Comparison of ENCODE assay signal across 21 cellular contexts in genomic region chr15:83193721-83194120, GRCh38. TPM values are rescaled to one million over a fixed set of nuclear protein-coding genes. Genes with fewer than 3 reads are reported as not detected.
DNase-seq lines count a peak whose midpoint lies in the region; ATAC-seq, FAIRE-seq and TF ChIP-seq lines count a peak whose summit lies in the region.
"Had no signal": no experiment of that assay in that cellular context is flagged by ENCODE, and none has a peak within 500 bp of the region (broad histone marks: within the 10 kb centered on the region; RNA-seq: fewer than 3 reads in every experiment).

No MANE protein-coding gene starts in this region.

- H3K9me3 ChIP-seq in IMR-90 (ENCODE audit: control insufficient read depth, insufficient read depth, low read length) (no peaks in the 10 kb centered on the region), PC-9 (ENCODE audit: insufficient read depth, low read depth) (no peaks in the 10 kb centered on the region; the same call in 1 of the 2 replicates)
- H3K9me3 ChIP-seq: A549, Peyer's patch had no signal

- no peak overlapping the region for H3K4ac ChIP-seq in IMR-90 (ENCODE audit: low read depth, low read length)

- POLR2A ChIA-PET in IMR-90 (lab: Charles Lee; ENCODE audit: unreplicated experiment), result no interaction called here
- POLR2A ChIA-PET in PC-9 (lab: Charles Lee; ENCODE audit: unreplicated experiment), result no interaction called here

- no peak for TF ChIP-seq RAD21 in IMR-90 (IDR thresholded peaks at IDR 0.05; ENCODE audit: low read length)

- intact Hi-C loops in IMR-90 (cut with micrococcal nuclease) (no loop called here), PC-9 (cut with micrococcal nuclease; ENCODE audit: unreplicated experiment) (no loop called here)

- H3K36me3 ChIP-seq in IMR-90 (ENCODE audit: control insufficient read depth, insufficient read depth, low read length) (no peaks in the 10 kb centered on the region), bronchial epithelial cell (ENCODE audit: control insufficient read depth, insufficient read depth, low read length) (no peaks in the 10 kb centered on the region), PC-9 (ENCODE audit: low read depth) (no peaks in the 10 kb centered on the region)
- H3K36me3 ChIP-seq: Peyer's patch had no signal

- no CpG with 5 or more reads among the region's 2 CpGs for WGBS in IMR-90 (ENCODE audit: extremely low coverage in 2 of 2, insufficient read length in 1 of 2), 2 experiments

- H3K4me2 ChIP-seq in IMR-90 (ENCODE audit: low read depth, low read length) (no peak overlapping the region), PC-9 (no peak overlapping the region)
- H3K4me2 ChIP-seq: A549 had no signal

- H4K91ac ChIP-seq in IMR-90 (ENCODE audit: insufficient read depth, low read depth, low read length), result no peak overlapping the region

- no peak overlapping the region for H4K8ac ChIP-seq in IMR-90 (ENCODE audit: low read depth in 2 of 2, low read length in 2 of 2)

- H2BK5ac ChIP-seq in IMR-90 (ENCODE audit: low read depth, low read length, poor library complexity, severe bottlenecking), result no peak overlapping the region

- no peak overlapping the region for H3K4me3 ChIP-seq in IMR-90 (ENCODE audit: insufficient read depth, low read depth, low read length)
- no peak overlapping the region for H3K4me3 ChIP-seq in bronchial epithelial cell (ENCODE audit: low read depth, low read length)
- no peak overlapping the region for H3K4me3 ChIP-seq in PC-9
- H3K4me3 ChIP-seq: A549; BLaER1 treated with 17β-estradiol and CSF1 and Interleukin-3, amounts not matched to agents 10 nM and 100 nM; Peyer's patch; SK-N-MC had no signal

- no peaks in the 10 kb centered on the region for H3K27me3 ChIP-seq in IMR-90 (ENCODE audit: control insufficient read depth, insufficient read depth, low read length)
- no peaks in the 10 kb centered on the region for H3K27me3 ChIP-seq in bronchial epithelial cell (ENCODE audit: control insufficient read depth, insufficient read depth, low read length)
- H3K27me3 ChIP-seq in PC-9 (ENCODE audit: insufficient read depth, low read depth), result no peaks in the 10 kb centered on the region
- H3K27me3 ChIP-seq: BLaER1 treated with 17β-estradiol and CSF1 and Interleukin-3, amounts not matched to agents 10 nM and 100 nM; Peyer's patch had no signal

- H4K20me1 ChIP-seq in IMR-90 (ENCODE audit: insufficient read depth, low read length) (peaks cover 12% of the 10 kb centered on the region), PC-9 (ENCODE audit: insufficient read depth) (no peaks in the 10 kb centered on the region)

- peak; percentile 60 for FAIRE-seq in bronchial epithelial cell (lab: Jason Lieb, UNC)

- H3K4me1 ChIP-seq in IMR-90 (ENCODE audit: control insufficient read depth, insufficient read depth, low read length) (peaks cover 2% of the 10 kb centered on the region; the same call in 1 of the 2 replicates), PC-9 (replicated peaks; ENCODE audit: insufficient read depth) (no peaks in the 10 kb centered on the region)
- H3K4me1 ChIP-seq: Peyer's patch had no signal

- no peak for ATAC-seq in IMR-90 (ENCODE audit: low read depth)
- ATAC-seq in esophagus mucosa, result peak; percentile 65
- ATAC-seq in stimulated activated naive B cell treated with anti-CD40 and anti-IgM and Interleukin-4, amounts not matched to agents 10 μg/mL and 1 μg/mL and 100 μg/mL, for 72 hours (replicated peaks), result no peak

- no peak overlapping the region for H3K9ac ChIP-seq in IMR-90 (ENCODE audit: low read depth, low read length)
- H3K9ac ChIP-seq: BLaER1 treated with 17β-estradiol and CSF1 and Interleukin-3, amounts not matched to agents 10 nM and 100 nM had no signal

- H3K56ac ChIP-seq in IMR-90 (ENCODE audit: extremely low read depth, insufficient read depth, low read length), result no peak overlapping the region

- H3K18ac ChIP-seq in IMR-90 (ENCODE audit: low read depth, low read length), result no peak overlapping the region

- in situ Hi-C loops in IMR-90 (cut with MboI; ENCODE audit: low sequenced_read_pairs), result no loop called here

- H3K9me3 Mint-ChIP-seq in stimulated activated naive B cell treated with anti-CD40 and anti-IgM and Interleukin-4, amounts not matched to agents 10 μg/mL and 1 μg/mL and 100 μg/mL, for 72 hours, result no peaks in the 10 kb centered on the region
- H3K9me3 Mint-ChIP-seq: CD4-positive, alpha-beta T cell had no signal

- no peaks in the 10 kb centered on the region for H3K9me2 ChIP-seq in PC-9 (ENCODE audit: insufficient read depth)

- no peak overlapping the region for H3K4me3 Mint-ChIP-seq in stimulated activated naive B cell treated with anti-CD40 and anti-IgM and Interleukin-4, amounts not matched to agents 10 μg/mL and 1 μg/mL and 100 μg/mL, for 72 hours
- H3K4me3 Mint-ChIP-seq: CD4-positive, alpha-beta T cell; IgD-negative memory B cell had no signal

- no peak overlapping the region for H2BK15ac ChIP-seq in IMR-90 (ENCODE audit: low read depth, low read length)

- H3K27ac Mint-ChIP-seq in stimulated activated naive B cell treated with anti-CD40 and anti-IgM and Interleukin-4, amounts not matched to agents 10 μg/mL and 1 μg/mL and 100 μg/mL, for 72 hours, result no peak overlapping the region
- H3K27ac Mint-ChIP-seq: CD4-positive, alpha-beta T cell; IgD-negative memory B cell had no signal

- H2AK5ac ChIP-seq in IMR-90 (ENCODE audit: low read depth, low read length), result no peak overlapping the region

- H2AK9ac ChIP-seq in IMR-90 (replicated peaks; ENCODE audit: low read depth, low read length, poor library complexity), result no peak overlapping the region

- H3K4me1 Mint-ChIP-seq in stimulated activated naive B cell treated with anti-CD40 and anti-IgM and Interleukin-4, amounts not matched to agents 10 μg/mL and 1 μg/mL and 100 μg/mL, for 72 hours, result peaks cover 5 to 17% of the 10 kb centered on the region in 2 donors
- H3K4me1 Mint-ChIP-seq: IgD-negative memory B cell had no signal

- H3K27ac ChIP-seq in IMR-90 (ENCODE audit: insufficient read depth, low read length) (no peak overlapping the region), PC-9 (no peak overlapping the region)
- H3K27ac ChIP-seq: A549; BLaER1 treated with 17β-estradiol and CSF1 and Interleukin-3, amounts not matched to agents 10 nM and 100 nM; Peyer's patch; SK-N-MC had no signal

- H3K9me1 ChIP-seq in IMR-90 (ENCODE audit: insufficient read depth, low read length), result peaks cover 4% of the 10 kb centered on the region

- dilution Hi-C loops in IMR-90 (cut with HindIII; ENCODE audit: low sequenced_read_pairs, unreplicated experiment), result no loop called here

- no TSS peak for BruUV-seq in IMR-90 (replicated peaks; lab: Mats Ljungman, UMichigan)
- BruUV-seq in PC-9 (replicated peaks; lab: Mats Ljungman, UMichigan), result no TSS peak

- CTCF ChIA-PET in IMR-90 (lab: Yijun Ruan, JAX) (no interaction called here), PC-9 (lab: Charles Lee) (no interaction called here)

- no peak overlapping the region for H4K5ac ChIP-seq in IMR-90 (ENCODE audit: low read depth, low read length)

- H2BK120ac ChIP-seq in IMR-90 (ENCODE audit: low read depth, low read length), result no peak overlapping the region

- no peak for TF ChIP-seq POLR2A in IMR-90 (IDR thresholded peaks at IDR 0.05; ENCODE audit: low read depth, low read length)

- TF ChIP-seq CTCF in IMR-90 (conservative IDR thresholded peaks at IDR 0.05; ENCODE audit: low read depth, low read length) (no peak), bronchial epithelial cell (IDR thresholded peaks at IDR 0.05; ENCODE audit: insufficient read depth, low read length, severe bottlenecking) (no peak), PC-9 (conservative IDR thresholded peaks at IDR 0.05) (no peak)

- H3K23ac ChIP-seq in IMR-90 (ENCODE audit: low read depth, low read length), result 0 out of 2 replicates have a peak overlapping the region, but pooled peaks have one; percentile 67

- H3K27me3 Mint-ChIP-seq in stimulated activated naive B cell treated with anti-CD40 and anti-IgM and Interleukin-4, amounts not matched to agents 10 μg/mL and 1 μg/mL and 100 μg/mL, for 72 hours, result peaks cover 0 to 3% of the 10 kb centered on the region in 2 donors

- DNase-seq in IMR-90 (no peak), bronchial epithelial cell (ENCODE audit: low read depth) (no peak), PC-9 (no peak), DMS153 treated with DMSO at 0.1 percent for 48 hours (lab: John Stamatoyannopoulos, UW; ENCODE audit: unreplicated experiment) (no peak)
- DNase-seq in activated CD4-positive, alpha-beta T cell treated with anti-CD3 and anti-CD28 coated beads for 48 hours, result no peak
- DNase-seq in stimulated activated naive B cell treated with anti-CD40 and anti-IgM and Interleukin-4, amounts not matched to agents 10 μg/mL and 1 μg/mL and 100 μg/mL, for 72 hours, result no peak
- DNase-seq: AML-193; CD4-positive, alpha-beta T cell; GDM1; NCI-H1092; NCI-H1436 treated with DMSO at 0.1 percent for 48 hours; NCI-H1930; NCI-H2227 treated with DMSO at 0.1 percent for 48 hours; NCI-H69; Peyer's patch; SIG-M5 had no signal

- no peak overlapping the region for H3K14ac ChIP-seq in IMR-90 (replicated peaks; ENCODE audit: low read depth, low read length)

- H3K79me2 ChIP-seq in PC-9 (ENCODE audit: low read depth), result no peaks in the 10 kb centered on the region

- peaks cover 23 to 45% of the 10 kb centered on the region in 2 experiments for H3K79me1 ChIP-seq in IMR-90 (ENCODE audit: low read depth in 1 of 2, low read length in 2 of 2)

- no peaks in the 10 kb centered on the region for H3F3A ChIP-seq in PC-9 (ENCODE audit: insufficient read depth, low read depth)

- H2BK20ac ChIP-seq in IMR-90 (ENCODE audit: low read depth, low read length), result no peak overlapping the region

- H2AFZ ChIP-seq in IMR-90 (replicated peaks; ENCODE audit: low read length, poor library complexity), result no peak overlapping the region
- no peak overlapping the region for H2AFZ ChIP-seq in PC-9

- peaks cover 0 to 2% of the 10 kb centered on the region in 2 donors for H3K36me3 Mint-ChIP-seq in stimulated activated naive B cell treated with anti-CD40 and anti-IgM and Interleukin-4, amounts not matched to agents 10 μg/mL and 1 μg/mL and 100 μg/mL, for 72 hours

TF ChIP-seq in IMR-90, 13 proteins besides CTCF, POLR2A, EP300 and RAD21:
- TF ChIP-seq FOS (IDR thresholded peaks at IDR 0.05; ENCODE audit: low read depth, low read length) (no peak), SMC3 (IDR thresholded peaks at IDR 0.05; ENCODE audit: low read depth, low read length) (no peak), CEBPB (IDR thresholded peaks at IDR 0.05; ENCODE audit: low read depth, low read length) (no peak)
TF ChIP-seq in IMR-90: peak in this region for 0.

RNA-seq across cellular contexts. Expression of gene HDGFL3, which starts 13.9 kb away (rescaled TPM):
- 9.5 and 31.4 TPM in 2 replicates for total RNA-seq in IMR-90 (2012; rRNA removed)
- polyA plus RNA-seq in IMR-90 (2012; rRNA removed), result 18.1 and 19.6 TPM in 2 replicates
- polyA plus RNA-seq in IMR-90 (2012; cell fraction: cytosol; rRNA removed), result 1.4 and 2.0 TPM in 2 replicates
- polyA plus RNA-seq in IMR-90 (2012; cell fraction: nucleus; rRNA removed; ENCODE audit: low replicate concordance), result 1.0 and 5.2 TPM in 2 replicates
- total RNA-seq in bronchial epithelial cell, result 28.7 and 39.8 TPM in 2 replicates
- total RNA-seq in esophagus mucosa, result 19.1 TPM
- 10.1 TPM in 2 replicates for total RNA-seq in PC-9 (2021)
